12 cellular contexts compared by ENCODE assay signal in genomic region chr10:73858750-73859439, GRCh38. TPM values are rescaled to one million over a fixed set of nuclear protein-coding genes. Genes with fewer than 3 reads are reported as not detected.
DNase-seq lines count a peak whose midpoint lies in the region; ATAC-seq and TF ChIP-seq lines count a peak whose summit lies in the region.
"Had no signal": no experiment of that assay in that cellular context is flagged by ENCODE, and none has a peak within 500 bp of the region (broad histone marks: within the 10 kb centered on the region; RNA-seq: fewer than 3 reads in every experiment).

No MANE protein-coding gene starts in this region.

- peak overlapping the region; percentile 50 to 63 for H3K27ac Mint-ChIP-seq in natural killer cell
- H3K27ac Mint-ChIP-seq in natural killer cell treated with Interleukin-12 subunit alpha and Interleukin-12 subunit beta and Interleukin-15 and Interleukin-18, amount 100 ng/mL, for 72 hours, result peak overlapping the region in 1 of 2 donors; percentile 4
- peak overlapping the region; percentile 85 for H3K27ac Mint-ChIP-seq in activated T-helper 2 cell treated with anti-CD3 and anti-CD28 coated beads, Interferon-gamma antibody, Interleukin-2, Interleukin-4, amounts not matched to agents 10 μg/mL and 5 μg/mL and 100 μg/mL, durations not matched to agents 14 hours and 24 hours and 36 hours
- H3K27ac Mint-ChIP-seq: type B pancreatic cell had no signal

- H3K4me1 ChIP-seq in muscle layer of duodenum (ENCODE audit: control insufficient read depth in 1 of 2, insufficient read depth in 2 of 2, low read length in 2 of 2) (peaks cover 8 to 60% of the 10 kb centered on the region in 2 donors), uterus (peaks cover 0 to 5% of the 10 kb centered on the region in 2 donors)

- TF ChIP-seq POLR2A in uterus (IDR thresholded peaks at IDR 0.05), result no peak

- TF ChIP-seq CTCF in natural killer cell (IDR thresholded peaks at IDR 0.05) (no peak), uterus (IDR thresholded peaks at IDR 0.05) (no peak)

- H3K36me3 Mint-ChIP-seq in natural killer cell, result no peaks in the 10 kb centered on the region
- peaks cover 5% of the 10 kb centered on the region for H3K36me3 Mint-ChIP-seq in natural killer cell treated with Interleukin-12 subunit alpha and Interleukin-12 subunit beta and Interleukin-15 and Interleukin-18, amount 100 ng/mL, for 72 hours
- H3K36me3 Mint-ChIP-seq in activated T-helper 2 cell treated with anti-CD3 and anti-CD28 coated beads, Interferon-gamma antibody, Interleukin-2, Interleukin-4, amounts not matched to agents 10 μg/mL and 5 μg/mL and 100 μg/mL, durations not matched to agents 14 hours and 24 hours and 36 hours (ENCODE audit: low read depth), result peaks cover 45% of the 10 kb centered on the region

- no peak overlapping the region for H3K4me3 Mint-ChIP-seq in natural killer cell
- H3K4me3 Mint-ChIP-seq in natural killer cell treated with Interleukin-12 subunit alpha and Interleukin-12 subunit beta and Interleukin-15 and Interleukin-18, amount 100 ng/mL, for 72 hours, result no peak overlapping the region
- H3K4me3 Mint-ChIP-seq in activated T-helper 2 cell treated with anti-CD3 and anti-CD28 coated beads, Interferon-gamma antibody, Interleukin-2, Interleukin-4, amounts not matched to agents 10 μg/mL and 5 μg/mL and 100 μg/mL, durations not matched to agents 14 hours and 24 hours and 36 hours (ENCODE audit: low read depth), result peak overlapping the region; percentile 46
- H3K4me3 Mint-ChIP-seq: type B pancreatic cell had no signal

- intact Hi-C loops in natural killer cell (cut with micrococcal nuclease) (no loop called here), uterus (cut with DNase I; ENCODE audit: low total_unique reads) (no loop called here)
- intact Hi-C loops in activated T-helper 2 cell treated with anti-CD3 and anti-CD28 coated beads, Interferon-gamma antibody, Interleukin-2, Interleukin-4, amounts not matched to agents 10 μg/mL and 5 μg/mL and 100 μg/mL, durations not matched to agents 14 hours and 24 hours and 36 hours (cut with micrococcal nuclease), result no loop called here

- peaks cover 17 to 33% of the 10 kb centered on the region in 2 donors for H3K4me1 Mint-ChIP-seq in natural killer cell
- H3K4me1 Mint-ChIP-seq in natural killer cell treated with Interleukin-12 subunit alpha and Interleukin-12 subunit beta and Interleukin-15 and Interleukin-18, amount 100 ng/mL, for 72 hours (ENCODE audit: low read depth in 2 of 2), result peaks cover 6 to 22% of the 10 kb centered on the region in 2 donors
- H3K4me1 Mint-ChIP-seq in activated T-helper 2 cell treated with anti-CD3 and anti-CD28 coated beads, Interferon-gamma antibody, Interleukin-2, Interleukin-4, amounts not matched to agents 10 μg/mL and 5 μg/mL and 100 μg/mL, durations not matched to agents 14 hours and 24 hours and 36 hours (ENCODE audit: low read depth), result peaks cover 66% of the 10 kb centered on the region

- ATAC-seq in natural killer cell (peak in 1 of 3 donors; percentile 68), HG03025 (IDR thresholded peaks at IDR 0.05; ENCODE audit: low FRiP score, unreplicated experiment) (no peak)
- ATAC-seq in natural killer cell treated with Interleukin-12 subunit alpha and Interleukin-12 subunit beta and Interleukin-15 and Interleukin-18, amount 100 ng/mL, for 72 hours, result no peak

- no peaks in the 10 kb centered on the region for H3K9me3 Mint-ChIP-seq in natural killer cell
- H3K9me3 Mint-ChIP-seq in natural killer cell treated with Interleukin-12 subunit alpha and Interleukin-12 subunit beta and Interleukin-15 and Interleukin-18, amount 100 ng/mL, for 72 hours, result no peaks in the 10 kb centered on the region
- no peaks in the 10 kb centered on the region for H3K9me3 Mint-ChIP-seq in activated T-helper 2 cell treated with anti-CD3 and anti-CD28 coated beads, Interferon-gamma antibody, Interleukin-2, Interleukin-4, amounts not matched to agents 10 μg/mL and 5 μg/mL and 100 μg/mL, durations not matched to agents 14 hours and 24 hours and 36 hours
- H3K9me3 Mint-ChIP-seq: type B pancreatic cell had no signal

- DNase-seq in natural killer cell (no peak), uterus (no peak), SW480 (ENCODE audit: low spot score) (no peak), DMS53 (lab: John Stamatoyannopoulos, UW) (no peak)
- DNase-seq in natural killer cell treated with Interleukin-12 subunit alpha and Interleukin-12 subunit beta and Interleukin-15 and Interleukin-18, amount 100 ng/mL, for 72 hours (ENCODE audit: low spot score), result no peak
- no peak for DNase-seq in activated T-helper 2 cell treated with anti-CD3 and anti-CD28 coated beads, Interferon-gamma antibody, Interleukin-2, Interleukin-4, amounts not matched to agents 10 μg/mL and 5 μg/mL and 100 μg/mL, durations not matched to agents 14 hours and 24 hours and 36 hours (ENCODE audit: low spot score)
- DNase-seq: NCI-H748 treated with DMSO at 0.1 percent for 48 hours, Right ventricle myocardium superior had no signal

- H3K27ac ChIP-seq in muscle layer of duodenum (ENCODE audit: low read length), result peak overlapping the region; percentile 42
- peak overlapping the region; percentile 48 to 52 for H3K27ac ChIP-seq in uterus

- H3K27me3 ChIP-seq in muscle layer of duodenum (ENCODE audit: low read depth, low read length) (no peaks in the 10 kb centered on the region), uterus (no peaks in the 10 kb centered on the region)

- H3K9me3 ChIP-seq in muscle layer of duodenum (ENCODE audit: control insufficient read depth in 1 of 2, low read length in 2 of 2) (no peaks in the 10 kb centered on the region), uterus (no peaks in the 10 kb centered on the region)

- H3K36me3 ChIP-seq in muscle layer of duodenum (ENCODE audit: control insufficient read depth in 1 of 2, insufficient read depth in 2 of 2, low read length in 2 of 2), result peaks cover 22 to 27% of the 10 kb centered on the region in 2 donors
- no peaks in the 10 kb centered on the region for H3K36me3 ChIP-seq in uterus

- H3K4me3 ChIP-seq in muscle layer of duodenum (ENCODE audit: low read depth in 1 of 2, low read length in 2 of 2) (no peak overlapping the region), uterus (no peak overlapping the region)
- H3K4me3 ChIP-seq: skin epidermis had no signal

- no peaks in the 10 kb centered on the region for H3K27me3 Mint-ChIP-seq in natural killer cell (ENCODE audit: low read depth in 2 of 2)
- H3K27me3 Mint-ChIP-seq in natural killer cell treated with Interleukin-12 subunit alpha and Interleukin-12 subunit beta and Interleukin-15 and Interleukin-18, amount 100 ng/mL, for 72 hours, result no peaks in the 10 kb centered on the region
- H3K27me3 Mint-ChIP-seq in activated T-helper 2 cell treated with anti-CD3 and anti-CD28 coated beads, Interferon-gamma antibody, Interleukin-2, Interleukin-4, amounts not matched to agents 10 μg/mL and 5 μg/mL and 100 μg/mL, durations not matched to agents 14 hours and 24 hours and 36 hours (ENCODE audit: low read depth), result no peaks in the 10 kb centered on the region
- H3K27me3 Mint-ChIP-seq: type B pancreatic cell had no signal

RNA-seq across cellular contexts. Expression of gene CAMK2G, which starts 15.5 kb away (rescaled TPM):
- 10 to 100 TPM; 53.6 to 73.8 (median 62.3) TPM for total RNA-seq in natural killer cell
- total RNA-seq in natural killer cell treated with Interleukin-12 subunit alpha and Interleukin-12 subunit beta and Interleukin-15 and Interleukin-18, amount 100 ng/mL, for 72 hours, result 10 to 100 TPM in 1 of 2 donors, 1 to 10 TPM in 1; 6.9 to 15.3 TPM
- 25.8 and 26.4 TPM in 2 replicates for total RNA-seq in activated T-helper 2 cell treated with anti-CD3 and anti-CD28 coated beads, Interferon-gamma antibody, Interleukin-2, Interleukin-4, amounts not matched to agents 10 μg/mL and 5 μg/mL and 100 μg/mL, durations not matched to agents 14 hours and 24 hours and 36 hours
- 10 to 100 TPM; 17.9 to 79.9 (median 40.0) TPM for total RNA-seq in uterus

RNA-seq across cellular contexts. Expression of gene NDST2, which starts 47.5 kb away (rescaled TPM):
- 10 to 100 TPM; 64.7 to 73.8 (median 65.4) TPM for total RNA-seq in natural killer cell
- 10 to 100 TPM; 42.8 to 83.3 TPM for total RNA-seq in natural killer cell treated with Interleukin-12 subunit alpha and Interleukin-12 subunit beta and Interleukin-15 and Interleukin-18, amount 100 ng/mL, for 72 hours
- total RNA-seq in activated T-helper 2 cell treated with anti-CD3 and anti-CD28 coated beads, Interferon-gamma antibody, Interleukin-2, Interleukin-4, amounts not matched to agents 10 μg/mL and 5 μg/mL and 100 μg/mL, durations not matched to agents 14 hours and 24 hours and 36 hours, result 46.5 and 46.9 TPM in 2 replicates
- total RNA-seq in uterus, result 10 to 100 TPM in 3 of 4 donors, 1 to 10 TPM in 1; 5.9 to 47.8 (median 14.1) TPM

RNA-seq across cellular contexts. Expression of gene PLAU, which starts 52.0 kb away (rescaled TPM):
- 1 to 10 TPM in 1 of 3 donors, under 1 TPM in 2; 0.12 to 1.6 (median 0.32) TPM for total RNA-seq in natural killer cell
- not detected for total RNA-seq in natural killer cell treated with Interleukin-12 subunit alpha and Interleukin-12 subunit beta and Interleukin-15 and Interleukin-18, amount 100 ng/mL, for 72 hours
- total RNA-seq in activated T-helper 2 cell treated with anti-CD3 and anti-CD28 coated beads, Interferon-gamma antibody, Interleukin-2, Interleukin-4, amounts not matched to agents 10 μg/mL and 5 μg/mL and 100 μg/mL, durations not matched to agents 14 hours and 24 hours and 36 hours, result 1.7 and 1.8 TPM in 2 replicates
- 10 to 100 TPM in 2 of 4 donors, 1 to 10 TPM in 2; 1.8 to 15.3 (median 9.0) TPM for total RNA-seq in uterus
